In genomic region chr1:9356021-9356420, GRCh38 we compare ENCODE assay signal across 24 cellular contexts.
"Had no signal": no experiment of that assay in that cellular context is flagged by ENCODE, and none has a peak within 500 bp of the region (broad histone marks: within the 10 kb centered on the region; RNA-seq: fewer than 3 reads in every experiment).

No MANE protein-coding gene starts in this region.

- ATAC-seq: left cardiac atrium; left lung; naive thymus-derived CD8-positive, alpha-beta T cell; psoas muscle; stimulated activated memory B cell treated with anti-CD40 and anti-IgM and Interleukin-4, amounts not matched to agents 10 μg/mL and 1 μg/mL and 100 μg/mL, for 72 hours; stimulated activated naive CD8-positive, alpha-beta T cell treated with anti-CD3 and anti-CD28 coated beads, Interleukin-15, amount 100 ng/mL, for 72 hours; upper lobe of right lung had no signal

- H3K9ac ChIP-seq: parathyroid adenoma had no signal

- H3K27ac ChIP-seq: left lung, neutrophil, parathyroid adenoma, psoas muscle, right lobe of liver, testis, thyroid gland, transverse colon, upper lobe of right lung had no signal

- FAIRE-seq: keratinocyte had no signal

- H3K9me3 ChIP-seq: left lung, neutrophil, psoas muscle, right lobe of liver, testis, thyroid gland, transverse colon, upper lobe of right lung had no signal

- H3K27me3 ChIP-seq: left lung, neutrophil, right lobe of liver, testis, thyroid gland, transverse colon, upper lobe of right lung had no signal

- DNase-seq: hippocampal formation; kidney glomerular epithelial cell; left cardiac atrium; naive thymus-derived CD8-positive, alpha-beta T cell; occipital lobe; psoas muscle; stimulated activated CD4-positive, alpha-beta T cell treated with anti-CD3 and anti-CD28 coated beads, Interleukin-1b, Interleukin-23, amount 100 ng/mL, for 48 hours; stimulated activated CD4-positive, alpha-beta T cell treated with anti-CD3 and anti-CD28 coated beads, Interleukin-2, amount 100 ng/mL, for 48 hours; stimulated activated CD4-positive, alpha-beta T cell treated with anti-CD3 and anti-CD28 coated beads, Interleukin-4, amount 100 ng/mL, for 4 hours; stimulated activated CD8-positive, alpha-beta memory T cell treated with anti-CD3 and anti-CD28 coated beads, Interleukin-4, amount 100 ng/mL, for 48 hours; stimulated activated naive CD4-positive, alpha-beta T cell treated with Interleukin-2 at 50 U/mL for 16 hours; stimulated activated naive CD8-positive, alpha-beta T cell treated with anti-CD3 and anti-CD28 coated beads, Interleukin-15, amount 100 ng/mL, for 72 hours; testis; thyroid gland; transverse colon; upper lobe of right lung had no signal

- H3K4me2 ChIP-seq: smooth muscle cell had no signal

- H2AFZ ChIP-seq: parathyroid adenoma had no signal

- H3K36me3 ChIP-seq: neutrophil had no signal

- H3K4me1 ChIP-seq: left lung, parathyroid adenoma, psoas muscle, right lobe of liver, upper lobe of right lung had no signal

- H3K4me3 ChIP-seq: left lung, lung, psoas muscle, right lobe of liver, smooth muscle cell, testis, thyroid gland, transverse colon, upper lobe of right lung had no signal
